In genomic region chr2:231482806-231483391, GRCh38 we compare ENCODE assay signal across 1 cellular context.
A peak's percentile ranks its signal among the peaks of the same experiment; 100 is the strongest.
TF ChIP-seq lines count a peak whose summit lies in the region.

No MANE protein-coding gene starts in this region.

TF ChIP-seq in HepG2, 621 proteins besides CTCF, POLR2A, EP300 and RAD21 (continued from another document and continues in another):
- TF ChIP-seq ZNF142 (CRISPR knock-in tag; IDR thresholded peaks at IDR 0.05) = no peak
- TF ChIP-seq CERS6 (CRISPR knock-in tag; IDR thresholded peaks at IDR 0.05) = no peak
- TF ChIP-seq CBX5 (CRISPR knock-in tag; IDR thresholded peaks at IDR 0.05; ENCODE audit: borderline replicate concordance) = no peak
- no peak for TF ChIP-seq TSC22D2 (CRISPR knock-in tag; IDR thresholded peaks at IDR 0.05; ENCODE audit: borderline replicate concordance)
- no peak for TF ChIP-seq FLYWCH1 (CRISPR knock-in tag; IDR thresholded peaks at IDR 0.05)
- no peak for TF ChIP-seq ATF7 (IDR thresholded peaks at IDR 0.05)
- no peak for TF ChIP-seq ATF7 (CRISPR knock-in tag; IDR thresholded peaks at IDR 0.05)
- peak; percentile 41; the same call in 1 of the 2 replicates for TF ChIP-seq ZNF331 (CRISPR knock-in tag; IDR thresholded peaks at IDR 0.05)
- TF ChIP-seq ZHX2 (IDR thresholded peaks at IDR 0.05; ENCODE audit: low read depth) = peak; percentile 46; the same call in 1 of the 2 replicates
- TF ChIP-seq ZHX2 (CRISPR knock-in tag; IDR thresholded peaks at IDR 0.05; ENCODE audit: borderline replicate concordance) = no peak
- no peak for TF ChIP-seq PAF1 (CRISPR knock-in tag; IDR thresholded peaks at IDR 0.05)
- no peak for TF ChIP-seq FOXK1 (CRISPR knock-in tag; IDR thresholded peaks at IDR 0.05; ENCODE audit: borderline replicate concordance, low read depth)
- no peak for TF ChIP-seq STAT5B (CRISPR knock-in tag; IDR thresholded peaks at IDR 0.05)
- TF ChIP-seq HES4 (CRISPR knock-in tag; IDR thresholded peaks at IDR 0.05; ENCODE audit: borderline replicate concordance) = no peak
- TF ChIP-seq ZFY (CRISPR knock-in tag; IDR thresholded peaks at IDR 0.05) = peak; percentile 90
- 0 out of 2 replicates have a peak, but pooled peaks have one; percentile 24 for TF ChIP-seq EED (CRISPR knock-in tag; IDR thresholded peaks at IDR 0.05)
- TF ChIP-seq NFIC (IDR thresholded peaks at IDR 0.05; ENCODE audit: low read length) = no peak
- TF ChIP-seq ZNF652 (CRISPR knock-in tag; IDR thresholded peaks at IDR 0.05; ENCODE audit: borderline replicate concordance, low read depth) = no peak
- peak; percentile 85; the same call in 1 of the 2 replicates for TF ChIP-seq ZFP91 (CRISPR knock-in tag; IDR thresholded peaks at IDR 0.05; ENCODE audit: borderline replicate concordance)
- TF ChIP-seq ZFP37 (CRISPR knock-in tag; IDR thresholded peaks at IDR 0.05; ENCODE audit: borderline replicate concordance) = 0 out of 2 replicates have a peak, but pooled peaks have one; percentile 61
- TF ChIP-seq ZNF180 (CRISPR knock-in tag; IDR thresholded peaks at IDR 0.05; ENCODE audit: borderline replicate concordance, low read depth) = no peak
- no peak for TF ChIP-seq HNF1A (IDR thresholded peaks at IDR 0.05; ENCODE audit: low read depth)
- TF ChIP-seq HNF1A (CRISPR knock-in tag; IDR thresholded peaks at IDR 0.05; ENCODE audit: borderline replicate concordance) = no peak
- no peak; the same call in 1 of the 2 replicates for TF ChIP-seq HOXD1 (CRISPR knock-in tag; IDR thresholded peaks at IDR 0.05)
- TF ChIP-seq ZSCAN12 (CRISPR knock-in tag; IDR thresholded peaks at IDR 0.05) = 0 out of 2 replicates have a peak, but pooled peaks have one; percentile 29
- no peak for TF ChIP-seq RBM22 (optimal IDR thresholded peaks at IDR 0.05; ENCODE audit: low read length)
- peak; percentile 34; the same call in 1 of the 2 replicates for TF ChIP-seq AHR (CRISPR knock-in tag; IDR thresholded peaks at IDR 0.05)
- no peak for TF ChIP-seq REST (IDR thresholded peaks at IDR 0.05; ENCODE audit: borderline replicate concordance in 1 of 2, low read depth in 1 of 2, low read length in 2 of 2)
- TF ChIP-seq ZNF577 (CRISPR knock-in tag; IDR thresholded peaks at IDR 0.05; ENCODE audit: borderline replicate concordance, low read depth) = no peak
- no peak for TF ChIP-seq ZNF564 (CRISPR knock-in tag; IDR thresholded peaks at IDR 0.05)
- TF ChIP-seq RAD51 (IDR thresholded peaks at IDR 0.05; ENCODE audit: borderline replicate concordance) = no peak
- TF ChIP-seq PHF8 (CRISPR knock-in tag; IDR thresholded peaks at IDR 0.05) = peak; percentile 90
- no peak for TF ChIP-seq HDAC2 (CRISPR knock-in tag; IDR thresholded peaks at IDR 0.05)
- 0 out of 2 replicates have a peak, but pooled peaks have one; percentile 27 for TF ChIP-seq ZNF619 (CRISPR knock-in tag; IDR thresholded peaks at IDR 0.05)
- peak; percentile 23; the same call in 1 of the 2 replicates for TF ChIP-seq ZNF766 (CRISPR knock-in tag; IDR thresholded peaks at IDR 0.05; ENCODE audit: borderline replicate concordance)
- TF ChIP-seq IRF2 (CRISPR knock-in tag; IDR thresholded peaks at IDR 0.05) = no peak
